ENCODE assay signal across 34 cellular contexts in genomic region chr5:52427615-52428014, GRCh38.
"Had no signal": no experiment of that assay in that cellular context is flagged by ENCODE, and none has a peak within 500 bp of the region (broad histone marks: within the 10 kb centered on the region; RNA-seq: fewer than 3 reads in every experiment).

No MANE protein-coding gene starts in this region.

- DNase-seq: Karpas-422, Kasumi-1, MG63, MM.1S, MV-4-11, NCI-H1048, NCI-H1092, NCI-H1092 treated with DMSO at 0.1 percent for 48 hours, NCI-H1105, NCI-H1105 treated with DMSO at 0.1 percent for 48 hours, NCI-H1417, NCI-H1417 treated with DMSO at 0.1 percent for 48 hours, NCI-H1436, NCI-H1436 treated with DMSO at 0.1 percent for 48 hours, NCI-H146, NCI-H1694, NCI-H1694 treated with DMSO at 0.1 percent for 48 hours, NCI-H187, NCI-H187 treated with DMSO at 0.1 percent for 48 hours, NCI-H1930, NCI-H2029, NCI-H2029 treated with DMSO at 0.1 percent for 48 hours, NCI-H2081, NCI-H2081 treated with DMSO at 0.1 percent for 48 hours, NCI-H2107, NCI-H2171, NCI-H2171 treated with DMSO at 0.1 percent for 48 hours, NCI-H2227 treated with DMSO at 0.1 percent for 48 hours, NCI-H226, NCI-H345, NCI-H446, NCI-H446 treated with DMSO at 0.1 percent for 48 hours, NCI-H510A, NCI-H510A treated with DMSO at 0.1 percent for 48 hours had no signal

- H3K27me3 ChIP-seq: MG63 had no signal

- H3K36me3 ChIP-seq: MG63 had no signal

- H3K4me3 ChIP-seq: MG63 had no signal

- H3K9me3 ChIP-seq: MG63 had no signal
